Comparison of ENCODE assay signal across 18 cellular contexts in the genomic region with DNA sequence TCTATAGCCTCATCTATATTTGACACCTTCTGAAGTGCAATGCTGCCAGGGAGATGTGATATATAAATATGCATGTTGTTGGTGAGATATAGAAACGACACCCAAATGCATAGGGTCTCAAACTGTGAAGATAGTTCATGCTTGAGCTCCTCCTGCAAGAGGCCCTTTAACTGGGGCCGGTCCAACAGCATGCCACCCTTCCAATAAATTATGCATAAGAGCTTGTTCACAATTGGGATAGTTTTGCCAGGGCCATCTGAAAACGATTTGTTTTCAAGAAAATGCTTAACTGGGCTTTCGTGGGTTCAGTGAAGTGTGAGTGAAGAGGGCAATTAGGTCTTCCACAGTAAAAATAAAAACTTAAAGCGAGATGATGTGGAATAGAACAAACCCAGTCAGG.
"Had no signal": no experiment of that assay in that cellular context is flagged by ENCODE, and none has a peak within 500 bp of the region (broad histone marks: within the 10 kb centered on the region; RNA-seq: fewer than 3 reads in every experiment).

No MANE protein-coding gene starts in this region.

- DNase-seq: effector CD8-positive, alpha-beta T cell; effector memory CD8-positive, alpha-beta T cell; endodermal cell; erythroblast; esophagus squamous epithelium; foreskin keratinocyte; heart left ventricle; hypothalamus; immature natural killer cell; islet precursor cell; kidney; left cardiac atrium; left lung; left ventricle myocardium superior; lower lobe of right lung; mesenchymal stem cell; mucosa of descending colon; naive B cell had no signal
